ENCODE assay signal across 1 cellular context in the genomic region with DNA sequence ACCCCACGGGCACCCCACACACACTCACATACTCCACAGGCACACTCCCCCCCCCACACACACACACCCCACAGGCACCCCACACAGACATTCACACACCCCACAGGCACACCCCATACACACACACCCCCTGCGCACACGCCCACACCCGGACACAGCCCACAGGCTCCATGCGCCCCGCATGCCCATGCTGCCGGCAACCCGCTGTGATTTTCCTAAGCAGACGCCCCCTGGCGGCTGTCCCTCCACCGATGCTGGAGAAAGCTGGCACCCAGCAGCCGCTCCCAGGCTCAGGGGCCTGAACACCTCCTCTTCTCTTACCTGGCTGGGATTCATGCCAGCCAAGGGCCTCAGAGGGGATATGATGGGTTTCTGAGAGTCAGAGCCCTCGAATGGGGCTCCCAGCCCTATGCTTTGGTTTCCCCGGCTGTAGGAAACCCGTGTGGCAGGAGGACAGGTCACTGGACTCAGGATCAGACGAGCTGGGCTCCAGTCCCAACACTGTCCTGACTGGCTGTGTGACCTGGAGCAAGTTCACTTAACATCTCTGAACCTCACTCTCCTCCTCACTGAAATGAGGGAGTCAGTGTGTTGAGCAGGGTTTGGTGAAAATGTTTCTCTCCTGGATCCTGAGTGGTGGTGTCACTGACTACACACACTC.
TF ChIP-seq lines count a peak whose summit lies in the region.

No MANE protein-coding gene starts in this region.

TF ChIP-seq in HepG2, 621 proteins besides CTCF, POLR2A, EP300 and RAD21 (continued from another document):
- TF ChIP-seq, protein P1, sequence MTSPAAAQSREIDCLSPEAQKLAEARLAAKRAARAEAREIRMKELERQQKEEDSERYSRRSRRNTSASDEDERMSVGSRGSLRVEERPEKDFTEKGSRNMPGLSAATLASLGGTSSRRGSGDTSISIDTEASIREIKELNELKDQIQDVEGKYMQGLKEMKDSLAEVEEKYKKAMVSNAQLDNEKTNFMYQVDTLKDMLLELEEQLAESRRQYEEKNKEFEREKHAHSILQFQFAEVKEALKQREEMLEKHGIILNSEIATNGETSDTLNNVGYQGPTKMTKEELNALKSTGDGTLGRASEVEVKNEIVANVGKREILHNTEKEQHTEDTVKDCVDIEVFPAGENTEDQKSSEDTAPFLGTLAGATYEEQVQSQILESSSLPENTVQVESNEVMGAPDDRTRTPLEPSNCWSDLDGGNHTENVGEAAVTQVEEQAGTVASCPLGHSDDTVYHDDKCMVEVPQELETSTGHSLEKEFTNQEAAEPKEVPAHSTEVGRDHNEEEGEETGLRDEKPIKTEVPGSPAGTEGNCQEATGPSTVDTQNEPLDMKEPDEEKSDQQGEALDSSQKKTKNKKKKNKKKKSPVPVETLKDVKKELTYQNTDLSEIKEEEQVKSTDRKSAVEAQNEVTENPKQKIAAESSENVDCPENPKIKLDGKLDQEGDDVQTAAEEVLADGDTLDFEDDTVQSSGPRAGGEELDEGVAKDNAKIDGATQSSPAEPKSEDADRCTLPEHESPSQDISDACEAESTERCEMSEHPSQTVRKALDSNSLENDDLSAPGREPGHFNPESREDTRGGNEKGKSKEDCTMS (CRISPR knock-in tag; conservative IDR thresholded peaks at IDR 0.05), result no peak
- TF ChIP-seq, protein P2, sequence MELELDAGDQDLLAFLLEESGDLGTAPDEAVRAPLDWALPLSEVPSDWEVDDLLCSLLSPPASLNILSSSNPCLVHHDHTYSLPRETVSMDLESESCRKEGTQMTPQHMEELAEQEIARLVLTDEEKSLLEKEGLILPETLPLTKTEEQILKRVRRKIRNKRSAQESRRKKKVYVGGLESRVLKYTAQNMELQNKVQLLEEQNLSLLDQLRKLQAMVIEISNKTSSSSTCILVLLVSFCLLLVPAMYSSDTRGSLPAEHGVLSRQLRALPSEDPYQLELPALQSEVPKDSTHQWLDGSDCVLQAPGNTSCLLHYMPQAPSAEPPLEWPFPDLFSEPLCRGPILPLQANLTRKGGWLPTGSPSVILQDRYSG (CRISPR knock-in tag; IDR thresholded peaks at IDR 0.05), result no peak
- TF ChIP-seq KDM5B (CRISPR knock-in tag; IDR thresholded peaks at IDR 0.05; ENCODE audit: borderline replicate concordance) (0 out of 2 replicates have a peak, but pooled peaks have one; percentile 26), NFRKB (IDR thresholded peaks at IDR 0.05) (no peak), YY1 (IDR thresholded peaks at IDR 0.05; ENCODE audit: insufficient read depth, insufficient replicate concordance, low read depth, low read length) (peak; percentile 50), SAFB2 (CRISPR knock-in tag; IDR thresholded peaks at IDR 0.05; ENCODE audit: borderline replicate concordance, low read depth) (no peak), ZFP41 (CRISPR knock-in tag; IDR thresholded peaks at IDR 0.05; ENCODE audit: borderline replicate concordance) (no peak), KLF11 (CRISPR knock-in tag; IDR thresholded peaks at IDR 0.05) (no peak), CHD4 (IDR thresholded peaks at IDR 0.05; ENCODE audit: borderline replicate concordance, low read length) (no peak), SOX6 (IDR thresholded peaks at IDR 0.05) (no peak), SOX6 (CRISPR knock-in tag; IDR thresholded peaks at IDR 0.05) (no peak), NFYC (CRISPR knock-in tag; IDR thresholded peaks at IDR 0.05) (no peak), ZNF768 (CRISPR knock-in tag; IDR thresholded peaks at IDR 0.05) (peak; percentile 54), FOXO1 (CRISPR knock-in tag; IDR thresholded peaks at IDR 0.05) (no peak), ZNF256 (CRISPR knock-in tag; conservative IDR thresholded peaks at IDR 0.05) (no peak), KAT7 (CRISPR knock-in tag; IDR thresholded peaks at IDR 0.05; ENCODE audit: borderline replicate concordance) (no peak), STAG1 (CRISPR knock-in tag; IDR thresholded peaks at IDR 0.05) (peak; percentile 55), ZNF563 (CRISPR knock-in tag; IDR thresholded peaks at IDR 0.05) (no peak), ZZZ3 (CRISPR knock-in tag; IDR thresholded peaks at IDR 0.05; ENCODE audit: borderline replicate concordance) (no peak), ZNF136 (CRISPR knock-in tag; IDR thresholded peaks at IDR 0.05; ENCODE audit: low read depth) (no peak), ZNF839 (CRISPR knock-in tag; IDR thresholded peaks at IDR 0.05; ENCODE audit: borderline replicate concordance) (no peak), ATAD3A (CRISPR knock-in tag; IDR thresholded peaks at IDR 0.05) (no peak), SMC3 (IDR thresholded peaks at IDR 0.05; ENCODE audit: low read length) (peak; percentile 19; the same call in 1 of the 2 replicates), HNRNPL (IDR thresholded peaks at IDR 0.05; ENCODE audit: low read depth, low read length) (peak; percentile 68; the same call in 1 of the 2 replicates), ZSCAN20 (CRISPR knock-in tag; IDR thresholded peaks at IDR 0.05; ENCODE audit: borderline replicate concordance) (no peak), SALL1 (CRISPR knock-in tag; IDR thresholded peaks at IDR 0.05) (peak; percentile 34; the same call in 1 of the 2 replicates)
- TF ChIP-seq, protein P3, sequence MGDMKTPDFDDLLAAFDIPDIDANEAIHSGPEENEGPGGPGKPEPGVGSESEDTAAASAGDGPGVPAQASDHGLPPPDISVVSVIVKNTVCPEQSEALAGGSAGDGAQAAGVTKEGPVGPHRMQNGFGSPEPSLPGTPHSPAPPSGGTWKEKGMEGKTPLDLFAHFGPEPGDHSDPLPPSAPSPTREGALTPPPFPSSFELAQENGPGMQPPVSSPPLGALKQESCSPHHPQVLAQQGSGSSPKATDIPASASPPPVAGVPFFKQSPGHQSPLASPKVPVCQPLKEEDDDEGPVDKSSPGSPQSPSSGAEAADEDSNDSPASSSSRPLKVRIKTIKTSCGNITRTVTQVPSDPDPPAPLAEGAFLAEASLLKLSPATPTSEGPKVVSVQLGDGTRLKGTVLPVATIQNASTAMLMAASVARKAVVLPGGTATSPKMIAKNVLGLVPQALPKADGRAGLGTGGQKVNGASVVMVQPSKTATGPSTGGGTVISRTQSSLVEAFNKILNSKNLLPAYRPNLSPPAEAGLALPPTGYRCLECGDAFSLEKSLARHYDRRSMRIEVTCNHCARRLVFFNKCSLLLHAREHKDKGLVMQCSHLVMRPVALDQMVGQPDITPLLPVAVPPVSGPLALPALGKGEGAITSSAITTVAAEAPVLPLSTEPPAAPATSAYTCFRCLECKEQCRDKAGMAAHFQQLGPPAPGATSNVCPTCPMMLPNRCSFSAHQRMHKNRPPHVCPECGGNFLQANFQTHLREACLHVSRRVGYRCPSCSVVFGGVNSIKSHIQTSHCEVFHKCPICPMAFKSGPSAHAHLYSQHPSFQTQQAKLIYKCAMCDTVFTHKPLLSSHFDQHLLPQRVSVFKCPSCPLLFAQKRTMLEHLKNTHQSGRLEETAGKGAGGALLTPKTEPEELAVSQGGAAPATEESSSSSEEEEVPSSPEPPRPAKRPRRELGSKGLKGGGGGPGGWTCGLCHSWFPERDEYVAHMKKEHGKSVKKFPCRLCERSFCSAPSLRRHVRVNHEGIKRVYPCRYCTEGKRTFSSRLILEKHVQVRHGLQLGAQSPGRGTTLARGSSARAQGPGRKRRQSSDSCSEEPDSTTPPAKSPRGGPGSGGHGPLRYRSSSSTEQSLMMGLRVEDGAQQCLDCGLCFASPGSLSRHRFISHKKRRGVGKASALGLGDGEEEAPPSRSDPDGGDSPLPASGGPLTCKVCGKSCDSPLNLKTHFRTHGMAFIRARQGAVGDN (CRISPR knock-in tag; IDR thresholded peaks at IDR 0.05), result peak; percentile 30
- TF ChIP-seq, protein P4, sequence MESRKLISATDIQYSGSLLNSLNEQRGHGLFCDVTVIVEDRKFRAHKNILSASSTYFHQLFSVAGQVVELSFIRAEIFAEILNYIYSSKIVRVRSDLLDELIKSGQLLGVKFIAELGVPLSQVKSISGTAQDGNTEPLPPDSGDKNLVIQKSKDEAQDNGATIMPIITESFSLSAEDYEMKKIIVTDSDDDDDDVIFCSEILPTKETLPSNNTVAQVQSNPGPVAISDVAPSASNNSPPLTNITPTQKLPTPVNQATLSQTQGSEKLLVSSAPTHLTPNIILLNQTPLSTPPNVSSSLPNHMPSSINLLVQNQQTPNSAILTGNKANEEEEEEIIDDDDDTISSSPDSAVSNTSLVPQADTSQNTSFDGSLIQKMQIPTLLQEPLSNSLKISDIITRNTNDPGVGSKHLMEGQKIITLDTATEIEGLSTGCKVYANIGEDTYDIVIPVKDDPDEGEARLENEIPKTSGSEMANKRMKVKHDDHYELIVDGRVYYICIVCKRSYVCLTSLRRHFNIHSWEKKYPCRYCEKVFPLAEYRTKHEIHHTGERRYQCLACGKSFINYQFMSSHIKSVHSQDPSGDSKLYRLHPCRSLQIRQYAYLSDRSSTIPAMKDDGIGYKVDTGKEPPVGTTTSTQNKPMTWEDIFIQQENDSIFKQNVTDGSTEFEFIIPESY (CRISPR knock-in tag; IDR thresholded peaks at IDR 0.05), result no peak
